8 cellular contexts compared by ENCODE assay signal in genomic region chr12:132710422-132711168, GRCh38. TPM values are rescaled to one million over a fixed set of nuclear protein-coding genes. Genes with fewer than 3 reads are reported as not detected.
DNase-seq lines count a peak whose midpoint lies in the region; TF ChIP-seq lines count a peak whose summit lies in the region.

TSS of gene PGAM5 (plus strand) at chr12:132710842. CDS start at chr12:132710877, 35 bp downstream.

- TF ChIP-seq CTCF in foreskin fibroblast (IDR thresholded peaks at IDR 0.05; ENCODE audit: low read depth, low read length) (no peak), neural progenitor cell (IDR thresholded peaks at IDR 0.05) (no peak)

- peak within 1 kb of the TSS; percentile 6 for H3K27ac ChIP-seq in neural progenitor cell
- peak within 1 kb of the TSS; percentile 41 for H3K27ac ChIP-seq in stomach smooth muscle (ENCODE audit: low read length)

- in situ Hi-C loops in HAP-1 (cut with MboI; ENCODE audit: low sequenced_read_pairs) = no loop called here

- H3K4me3 ChIP-seq in HAP-1 (peak within 1 kb of the TSS; percentile 79), foreskin fibroblast (ENCODE audit: low read depth in 1 of 2, low read length in 2 of 2) (peak within 1 kb of the TSS; percentile 68 to 95), neural progenitor cell (peak within 1 kb of the TSS; percentile 90), stomach smooth muscle (ENCODE audit: low read length in 2 of 2) (peak within 1 kb of the TSS; percentile 88 to 91)

- H3K4me3 Mint-ChIP-seq in neural progenitor cell = peak within 1 kb of the TSS; percentile 93

- H3K9me3 Mint-ChIP-seq in neural progenitor cell = no peaks in the 10 kb centered on the region

- H2AFZ ChIP-seq in neural progenitor cell (replicated peaks) = peak within 1 kb of the TSS; percentile 68

- peak within 1 kb of the TSS; percentile 75 for H3K9ac ChIP-seq in neural progenitor cell
- H3K9ac ChIP-seq in stomach smooth muscle (ENCODE audit: low read length in 2 of 2) = peak within 1 kb of the TSS; percentile 75 to 83

- peaks cover 37% of the 10 kb centered on the region for H3K79me2 ChIP-seq in neural progenitor cell (ENCODE audit: low read depth)

- no peaks in the 10 kb centered on the region for H3K27me3 ChIP-seq in HAP-1 (ENCODE audit: low read depth)
- H3K27me3 ChIP-seq in neural progenitor cell = no peaks in the 10 kb centered on the region
- H3K27me3 ChIP-seq in stomach smooth muscle (ENCODE audit: control insufficient read depth in 1 of 2, insufficient read depth in 2 of 2, low read length in 2 of 2) = no peaks in the 10 kb centered on the region

- H3K36me3 Mint-ChIP-seq in neural progenitor cell = peaks cover 8% of the 10 kb centered on the region

- peaks cover 21% of the 10 kb centered on the region for H3F3A ChIP-seq in neural progenitor cell (ENCODE audit: low read depth)

- H4K20me1 ChIP-seq in neural progenitor cell (ENCODE audit: low read depth) = peaks cover 27% of the 10 kb centered on the region

- peak; percentile 89 for DNase-seq in GDM1 (lab: John Stamatoyannopoulos, UW)
- DNase-seq in HAP-1 (ENCODE audit: low spot score in 2 of 2) = peak; percentile 74 to 84
- peak; percentile 83 for DNase-seq in M059J (ENCODE audit: low read depth)
- peak; percentile 62 for DNase-seq in SIG-M5 (lab: John Stamatoyannopoulos, UW)
- peak; percentile 98 for DNase-seq in activated effector memory CD4-positive, alpha-beta T cell treated with anti-CD3 and anti-CD28 coated beads, Interleukin-2, amount 50 U/mL, for 16 hours
- peak; percentile 80 to 93 for DNase-seq in foreskin fibroblast
- DNase-seq in neural progenitor cell (ENCODE audit: low spot score) = peak; percentile 87

- peaks cover 11% of the 10 kb centered on the region for H3K4me1 Mint-ChIP-seq in neural progenitor cell

- H3K9me3 ChIP-seq in HAP-1 = no peaks in the 10 kb centered on the region
- no peaks in the 10 kb centered on the region for H3K9me3 ChIP-seq in neural progenitor cell (ENCODE audit: low read depth)
- H3K9me3 ChIP-seq in stomach smooth muscle (ENCODE audit: control insufficient read depth in 2 of 2, low read length in 2 of 2) = no peaks in the 10 kb centered on the region

- H3K4me1 ChIP-seq in HAP-1 (peaks cover 6% of the 10 kb centered on the region), neural progenitor cell (peaks cover 9% of the 10 kb centered on the region), stomach smooth muscle (ENCODE audit: control insufficient read depth, insufficient read depth, low read length) (peaks cover 23% of the 10 kb centered on the region)

- H3K36me3 ChIP-seq in HAP-1 (replicated peaks) = peaks cover 35% of the 10 kb centered on the region
- no peaks in the 10 kb centered on the region for H3K36me3 ChIP-seq in neural progenitor cell
- H3K36me3 ChIP-seq in stomach smooth muscle (ENCODE audit: control insufficient read depth in 2 of 2, insufficient read depth in 2 of 2, low read length in 2 of 2) = peaks cover 4% of the 10 kb centered on the region in 2 donors

- peaks cover 13% of the 10 kb centered on the region for H3K27me3 Mint-ChIP-seq in neural progenitor cell (ENCODE audit: insufficient read depth, low read depth)

- peak within 1 kb of the TSS; percentile 83 for H3K4me2 ChIP-seq in neural progenitor cell

- peak within 1 kb of the TSS; percentile 73 for H3K27ac Mint-ChIP-seq in neural progenitor cell

RNA-seq across cellular contexts. Expression of gene PGAM5, which starts in this region (rescaled TPM):
- 36.2 and 43.8 TPM in 2 replicates for total RNA-seq in M059J (2014; rRNA removed; shearing (Covaris generic))
- total RNA-seq in neural progenitor cell (ENCODE audit: low replicate concordance) = 41.3 and 49.2 TPM in 2 replicates

Comparison
In these comparisons a context has a peak if more than half of its experiments do, and no peak if none do; other contexts are left out.
1. Peak in every context shown above with its lines: DNase-seq, H3K4me3 ChIP-seq and H3K27ac ChIP-seq.